Comparison of ENCODE assay signal across 1 cellular context in the genomic region with DNA sequence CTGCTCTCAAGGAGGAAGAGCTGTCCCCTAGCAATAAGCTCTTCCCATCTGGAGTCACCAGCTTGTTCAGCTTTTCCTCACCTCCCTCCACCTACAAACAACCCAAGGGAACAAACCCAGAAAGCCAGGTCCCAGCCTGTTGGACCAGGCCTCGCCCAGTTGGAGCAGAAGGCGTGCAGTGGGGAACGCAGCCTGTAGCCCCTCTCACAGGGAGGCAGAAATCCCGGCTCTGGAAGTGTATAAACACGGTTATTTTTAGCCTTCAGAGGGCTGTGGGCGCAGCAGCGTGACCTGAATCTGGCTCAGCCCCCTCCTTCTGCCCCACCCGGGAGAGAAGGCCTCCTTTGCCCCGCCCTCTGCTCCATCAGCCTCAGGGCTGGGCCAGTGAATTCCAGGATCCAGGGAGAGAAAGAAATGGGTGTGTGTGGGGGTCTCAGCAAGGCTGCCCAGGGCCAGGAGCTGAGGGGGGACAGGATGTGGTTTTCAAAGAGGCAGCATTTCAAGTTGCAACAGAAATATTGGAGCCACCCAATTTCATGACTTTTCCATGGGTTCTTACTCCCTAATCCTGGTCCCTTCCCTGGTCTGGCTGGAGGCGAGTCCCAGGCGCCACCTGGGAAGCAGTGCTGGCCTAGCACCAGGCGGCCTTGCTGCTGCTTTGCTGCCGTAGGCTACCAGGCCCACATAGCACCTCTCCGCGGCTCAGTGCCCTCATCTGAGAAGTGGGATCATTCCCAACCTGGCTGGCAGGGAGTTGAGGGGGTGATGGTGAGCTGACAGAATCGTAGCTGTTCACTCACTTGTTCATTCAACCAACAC.
TF ChIP-seq lines count a peak whose summit lies in the region.

No MANE protein-coding gene starts in this region.

TF ChIP-seq in HCT116, 20 proteins besides CTCF, POLR2A, EP300 and RAD21 (continued from another document):
- TF ChIP-seq, protein P1, sequence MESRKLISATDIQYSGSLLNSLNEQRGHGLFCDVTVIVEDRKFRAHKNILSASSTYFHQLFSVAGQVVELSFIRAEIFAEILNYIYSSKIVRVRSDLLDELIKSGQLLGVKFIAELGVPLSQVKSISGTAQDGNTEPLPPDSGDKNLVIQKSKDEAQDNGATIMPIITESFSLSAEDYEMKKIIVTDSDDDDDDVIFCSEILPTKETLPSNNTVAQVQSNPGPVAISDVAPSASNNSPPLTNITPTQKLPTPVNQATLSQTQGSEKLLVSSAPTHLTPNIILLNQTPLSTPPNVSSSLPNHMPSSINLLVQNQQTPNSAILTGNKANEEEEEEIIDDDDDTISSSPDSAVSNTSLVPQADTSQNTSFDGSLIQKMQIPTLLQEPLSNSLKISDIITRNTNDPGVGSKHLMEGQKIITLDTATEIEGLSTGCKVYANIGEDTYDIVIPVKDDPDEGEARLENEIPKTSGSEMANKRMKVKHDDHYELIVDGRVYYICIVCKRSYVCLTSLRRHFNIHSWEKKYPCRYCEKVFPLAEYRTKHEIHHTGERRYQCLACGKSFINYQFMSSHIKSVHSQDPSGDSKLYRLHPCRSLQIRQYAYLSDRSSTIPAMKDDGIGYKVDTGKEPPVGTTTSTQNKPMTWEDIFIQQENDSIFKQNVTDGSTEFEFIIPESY (IDR thresholded peaks at IDR 0.05; ENCODE audit: extremely low read depth, insufficient replicate concordance, low read length), result no peak
- no peak for TF ChIP-seq CEBPB (IDR thresholded peaks at IDR 0.05; ENCODE audit: low read depth)
- no peak for TF ChIP-seq YY1 (IDR thresholded peaks at IDR 0.05; ENCODE audit: extremely low read depth, insufficient replicate concordance, low read depth, low read length)
- TF ChIP-seq EGR1 (IDR thresholded peaks at IDR 0.05; ENCODE audit: low read depth), result no peak
- no peak for TF ChIP-seq SIN3A (IDR thresholded peaks at IDR 0.05; ENCODE audit: low read depth)
- no peak for TF ChIP-seq ZFX (IDR thresholded peaks at IDR 0.05)
- TF ChIP-seq JUND (IDR thresholded peaks at IDR 0.05), result no peak
- no peak for TF ChIP-seq REST (IDR thresholded peaks at IDR 0.05; ENCODE audit: low read depth)
- no peak for TF ChIP-seq ATF3 (IDR thresholded peaks at IDR 0.05)
- TF ChIP-seq EZH2 (IDR thresholded peaks at IDR 0.05), result no peak
